17 cellular contexts compared by ENCODE assay signal in genomic region chr1:27205819-27206218, GRCh38. TPM values are rescaled to one million over a fixed set of nuclear protein-coding genes. Genes with fewer than 3 reads are reported as not detected.
DNase-seq lines count a peak whose midpoint lies in the region; ATAC-seq and TF ChIP-seq lines count a peak whose summit lies in the region.
"Had no signal": no experiment of that assay in that cellular context is flagged by ENCODE, and none has a peak within 500 bp of the region (broad histone marks: within the 10 kb centered on the region; RNA-seq: fewer than 3 reads in every experiment).

No MANE protein-coding gene starts in this region.

- H3K4me1 ChIP-seq in GM23338 (ENCODE audit: insufficient read depth), result no peaks in the 10 kb centered on the region
- H3K4me1 ChIP-seq: A549, Caco-2 had no signal

- no peak for DNase-seq in GM23338 (ENCODE audit: low spot score)
- peak; percentile 18 for DNase-seq in chondrocyte (ENCODE audit: low spot score)
- DNase-seq in neural crest cell (ENCODE audit: low read depth, low spot score), result no peak
- no peak for DNase-seq in GM19240 (ENCODE audit: insufficient read length, low spot score)
- no peak for DNase-seq in HuH-7.5 (ENCODE audit: low spot score)
- DNase-seq: AML-193; Caco-2; Calu3; CD4-positive, alpha-beta T cell; CD8-positive, alpha-beta T cell; DMS79 treated with DMSO at 0.1 percent for 48 hours; GF-D8 had no signal

- H3K9me2 ChIP-seq in GM23338 (ENCODE audit: insufficient read depth), result no peaks in the 10 kb centered on the region; the same call in 1 of the 2 replicates

- H3K36me3 Mint-ChIP-seq in GM23338 (ENCODE audit: low read depth) (no peaks in the 10 kb centered on the region), chondrocyte (ENCODE audit: low read depth) (no peaks in the 10 kb centered on the region), neural crest cell (ENCODE audit: low read depth) (no peaks in the 10 kb centered on the region)
- H3K36me3 Mint-ChIP-seq: CD8-positive, alpha-beta T cell had no signal

- no peaks in the 10 kb centered on the region for H3K27me3 ChIP-seq in GM23338 (ENCODE audit: insufficient read depth)
- H3K27me3 ChIP-seq: BLaER1 treated with 17β-estradiol and CSF1 and Interleukin-3, amounts not matched to agents 10 nM and 100 nM had no signal

- H3K4me3 Mint-ChIP-seq in GM23338 (no peak overlapping the region), chondrocyte (ENCODE audit: unreplicated experiment) (no peak overlapping the region), neural crest cell (no peak overlapping the region)
- H3K4me3 Mint-ChIP-seq: B cell; CD4-positive, alpha-beta T cell; CD8-positive, alpha-beta T cell had no signal

- H3K4me1 Mint-ChIP-seq in GM23338 (no peaks in the 10 kb centered on the region), chondrocyte (ENCODE audit: low read depth) (peaks cover 19% of the 10 kb centered on the region), neural crest cell (peaks cover 5% of the 10 kb centered on the region)

- no peak for ATAC-seq in GM23338
- ATAC-seq: A549; CD8-positive, alpha-beta T cell had no signal

- H3K36me3 ChIP-seq in GM23338 (ENCODE audit: insufficient read depth), result no peaks in the 10 kb centered on the region
- H3K36me3 ChIP-seq: BLaER1 treated with 17β-estradiol and CSF1 and Interleukin-3, amounts not matched to agents 10 nM and 100 nM had no signal

- H4K20me1 ChIP-seq in GM23338 (replicated peaks; ENCODE audit: insufficient read depth), result no peaks in the 10 kb centered on the region
- H4K20me1 ChIP-seq: BLaER1 treated with 17β-estradiol and CSF1 and Interleukin-3, amounts not matched to agents 10 nM and 100 nM had no signal

- H3F3A ChIP-seq in GM23338 (replicated peaks; ENCODE audit: low read depth), result no peaks in the 10 kb centered on the region

- H3K9me3 Mint-ChIP-seq in GM23338, result no peaks in the 10 kb centered on the region; the same call in 2 of the 3 replicates
- peaks cover 5% of the 10 kb centered on the region for H3K9me3 Mint-ChIP-seq in chondrocyte (ENCODE audit: low read depth)
- H3K9me3 Mint-ChIP-seq in neural crest cell, result no peaks in the 10 kb centered on the region
- H3K9me3 Mint-ChIP-seq: CD4-positive, alpha-beta T cell; CD8-positive, alpha-beta T cell had no signal

- no peak overlapping the region for H3K4me2 ChIP-seq in GM23338
- H3K4me2 ChIP-seq: A549 had no signal

- H3K27ac Mint-ChIP-seq in GM23338 (no peak overlapping the region), chondrocyte (ENCODE audit: unreplicated experiment) (no peak overlapping the region), neural crest cell (ENCODE audit: unreplicated experiment) (peak overlapping the region; percentile 46)
- H3K27ac Mint-ChIP-seq: B cell; CD4-positive, alpha-beta T cell; CD8-positive, alpha-beta T cell had no signal

- no peak overlapping the region for H3K27ac ChIP-seq in GM23338 (ENCODE audit: low read depth)
- H3K27ac ChIP-seq: 22Rv1, A549, C4-2B had no signal

- no peaks in the 10 kb centered on the region for H3K27me3 Mint-ChIP-seq in GM23338 (ENCODE audit: insufficient read depth, low read depth, poor library complexity)
- H3K27me3 Mint-ChIP-seq in chondrocyte (ENCODE audit: low read depth), result peaks cover 2% of the 10 kb centered on the region
- no peaks in the 10 kb centered on the region for H3K27me3 Mint-ChIP-seq in neural crest cell (ENCODE audit: low read depth)
- H3K27me3 Mint-ChIP-seq: B cell; CD4-positive, alpha-beta T cell had no signal

- H3K4me3 ChIP-seq in GM23338, result no peak overlapping the region
- H3K4me3 ChIP-seq: A549; BLaER1 treated with 17β-estradiol and CSF1 and Interleukin-3, amounts not matched to agents 10 nM and 100 nM had no signal

- no peak for TF ChIP-seq CTCF in GM23338 (conservative IDR thresholded peaks at IDR 0.05; ENCODE audit: low read depth in 2 of 2)
- no peak for TF ChIP-seq CTCF in chondrocyte (IDR thresholded peaks at IDR 0.05)
- no peak for TF ChIP-seq CTCF in neural crest cell (conservative IDR thresholded peaks at IDR 0.05)

- H3K79me2 ChIP-seq in GM23338 (replicated peaks; ENCODE audit: insufficient read depth), result no peaks in the 10 kb centered on the region

- H2AFZ ChIP-seq in GM23338, result peak overlapping the region; percentile 23; the same call in 1 of the 2 replicates

TF ChIP-seq in GM23338, 12 proteins besides CTCF, POLR2A, EP300 and RAD21 (continues in another document):
- TF ChIP-seq JUNB (IDR thresholded peaks at IDR 0.05; ENCODE audit: unreplicated experiment) (no peak), NANOG (IDR thresholded peaks at IDR 0.05; ENCODE audit: borderline replicate concordance) (no peak), EZH2phosphoT487 (IDR thresholded peaks at IDR 0.05; ENCODE audit: unreplicated experiment) (no peak), ETS1 (IDR thresholded peaks at IDR 0.05) (no peak), REST (IDR thresholded peaks at IDR 0.05; ENCODE audit: unreplicated experiment) (no peak), CREB1 (CRISPR knock-in tag; IDR thresholded peaks at IDR 0.05; ENCODE audit: low read depth) (no peak), POLR2AphosphoS5 (IDR thresholded peaks at IDR 0.05; ENCODE audit: low read depth) (no peak), STAT1 (IDR thresholded peaks at IDR 0.05; ENCODE audit: unreplicated experiment) (no peak), ZNF331 (CRISPR knock-in tag; IDR thresholded peaks at IDR 0.05; ENCODE audit: low read depth) (no peak)

RNA-seq across cellular contexts. Expression of gene WDTC1, which starts 28.6 kb away (rescaled TPM):
- 13.9 and 14.0 TPM in 2 replicates for total RNA-seq in GM23338 (2014; rRNA removed; shearing (Covaris generic))
- 3.4 and 3.8 TPM in 2 replicates for polyA plus RNA-seq in GM23338 (2016; fragmentation: Nextera tagmentation; extraction: Ambion mirVana)
- total RNA-seq in chondrocyte (30.8 to 32.4 TPM (median 31.2 TPM) in 3 replicates), neural crest cell (25.5 and 26.5 TPM in 2 replicates)

RNA-seq across cellular contexts. Expression of gene SLC9A1, which starts 50.9 kb away (rescaled TPM):
- total RNA-seq in GM23338 (2014; rRNA removed; shearing (Covaris generic)), result 22.3 and 23.3 TPM in 2 replicates
- polyA plus RNA-seq in GM23338 (2016; fragmentation: Nextera tagmentation; extraction: Ambion mirVana), result 10.4 and 10.5 TPM in 2 replicates
- total RNA-seq in chondrocyte (53.9 to 55.4 TPM (median 54.6 TPM) in 3 replicates), neural crest cell (24.2 and 27.1 TPM in 2 replicates)
